ENCODE assay signal across 11 cellular contexts in the genomic region with DNA sequence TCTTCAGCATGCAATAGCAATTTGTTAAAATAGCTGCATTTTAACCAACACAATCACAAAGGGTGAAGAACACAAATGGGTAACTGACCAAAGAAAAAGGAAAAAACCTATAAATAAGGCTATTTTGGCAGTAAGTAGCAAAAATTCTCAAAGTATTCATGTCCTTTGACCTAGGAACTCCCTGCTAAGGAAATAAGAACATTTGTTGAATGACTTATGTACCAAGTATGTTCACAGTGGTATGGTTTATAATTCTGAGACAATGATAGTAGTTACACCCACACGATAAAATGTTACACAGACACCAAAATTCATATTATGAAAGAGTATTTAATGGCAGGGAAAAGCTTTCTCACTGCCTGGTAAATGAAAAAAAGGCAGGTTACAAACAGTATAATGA. TPM values are rescaled to one million over a fixed set of nuclear protein-coding genes. Genes with fewer than 3 reads are reported as not detected.
DNase-seq lines count a peak whose midpoint lies in the region; ATAC-seq, FAIRE-seq and TF ChIP-seq lines count a peak whose summit lies in the region.
"Had no signal": no experiment of that assay in that cellular context is flagged by ENCODE, and none has a peak within 500 bp of the region (broad histone marks: within the 10 kb centered on the region; RNA-seq: fewer than 3 reads in every experiment).

No MANE protein-coding gene starts in this region.

- H3K23me2 ChIP-seq in H1 (ENCODE audit: low read depth, low read length), result peaks cover 2% of the 10 kb centered on the region; the same call in 1 of the 2 replicates

- FAIRE-seq in H1 (lab: Jason Lieb, UNC), result no peak
- FAIRE-seq: A204.1 had no signal

- TF ChIP-seq POLR2A in Peyer's patch (IDR thresholded peaks at IDR 0.05) (no peak), H1 (IDR thresholded peaks at IDR 0.05; ENCODE audit: control extremely low read depth in 1 of 2, low read depth in 2 of 2, low read length in 2 of 2) (no peak)

- H3K9ac ChIP-seq in H1 (replicated peaks in 1 of 4; ENCODE audit: extremely low read depth in 1 of 4, low read depth in 3 of 4, low read length in 3 of 4), result no peak overlapping the region

- H3K27me3 Mint-ChIP-seq in activated CD4-positive, alpha-beta T cell treated with anti-CD3 and anti-CD28 coated beads for 36 hours, result no peaks in the 10 kb centered on the region

- peaks cover 30 to 92% of the 10 kb centered on the region in 2 experiments for H3K79me2 ChIP-seq in H1 (ENCODE audit: control insufficient read depth in 1 of 2, insufficient read depth in 2 of 2, low read length in 2 of 2)

- H3K27me3 ChIP-seq in Peyer's patch, result no peaks in the 10 kb centered on the region
- H3K27me3 ChIP-seq in H1 (replicated peaks in 1 of 4; ENCODE audit: control insufficient read depth in 3 of 4, extremely low read depth in 1 of 4, insufficient read depth in 3 of 4, low read length in 3 of 4), result no peaks in the 10 kb centered on the region

- H2BK5ac ChIP-seq in H1 (ENCODE audit: low read depth, low read length), result peak overlapping the region; percentile 80; the same call in 1 of the 2 replicates

- no peaks in the 10 kb centered on the region for H3K36me3 ChIP-seq in Peyer's patch
- no peaks in the 10 kb centered on the region for H3K36me3 ChIP-seq in H1 (ENCODE audit: control insufficient read depth in 2 of 4, insufficient read depth in 4 of 4, low read length in 3 of 4)
- H3K36me3 ChIP-seq: thoracic aorta had no signal

- H3K18ac ChIP-seq in H1 (ENCODE audit: extremely low read depth, low read length), result 0 out of 2 replicates have a peak overlapping the region, but pooled peaks have one; percentile 34

- POLR2A ChIA-PET in activated CD4-positive, alpha-beta T cell treated with anti-CD3 and anti-CD28 coated beads for 36 hours (lab: Charles Lee), result interaction anchor here (1.0 to 2.1 kb wide), 3 partner anchors 10 to 26 kb away, joined by 3 to 7 read pairs (median 5); no protein-coding TSS in a partner anchor
- POLR2A ChIA-PET in H1 (lab: Charles Lee; ENCODE audit: partially characterized antibody), result interaction anchor here (8.0 kb wide), 1 partner anchor 15 kb away, joined by 56 read pairs; a partner anchor contains a TSS

- peak overlapping the region; percentile 89 for H3K4me3 Mint-ChIP-seq in activated CD4-positive, alpha-beta T cell treated with anti-CD3 and anti-CD28 coated beads for 36 hours

- peaks cover 7 to 10% of the 10 kb centered on the region in 2 experiments for H4K20me1 ChIP-seq in H1 (replicated peaks in 1 of 2; ENCODE audit: control insufficient read depth in 1 of 2, insufficient read depth in 2 of 2, low read length in 2 of 2)

- ATAC-seq in activated CD4-positive, alpha-beta T cell treated with anti-CD3 and anti-CD28 coated beads for 36 hours, result no peak
- ATAC-seq in GM19455 (IDR thresholded peaks at IDR 0.05; ENCODE audit: unreplicated experiment) (no peak), GM21528 (IDR thresholded peaks at IDR 0.05; ENCODE audit: low FRiP score, unreplicated experiment) (no peak)

- H3K4me1 ChIP-seq in Peyer's patch (peaks cover 0 to 63% (median 45%) of the 10 kb centered on the region in 4 donors), H1 (replicated peaks in 1 of 4; ENCODE audit: control insufficient read depth in 3 of 4, insufficient read depth in 4 of 4, low read length in 3 of 4) (peaks cover 16 to 41% (median 30%) of the 10 kb centered on the region in 4 experiments)

- CTCF ChIA-PET in activated CD4-positive, alpha-beta T cell treated with anti-CD3 and anti-CD28 coated beads for 36 hours (lab: Charles Lee), result interaction anchor here (0.6 to 1.9 kb wide), 10 partner anchors 9 to 1705 kb away, joined by 3 to 10 read pairs (median 4); no protein-coding TSS in a partner anchor
- CTCF ChIA-PET in H1 (lab: Charles Lee; ENCODE audit: partially characterized antibody), result interaction anchor here (0.9 to 6.7 kb wide), 8 partner anchors 12 to 77 kb away, joined by 3 to 31 read pairs (median 6); a partner anchor contains a TSS

- intact Hi-C loops in activated CD4-positive, alpha-beta T cell treated with anti-CD3 and anti-CD28 coated beads for 36 hours (cut with DNase I, micrococcal nuclease), result no loop called here
- intact Hi-C loops in head of caudate nucleus (cut with DNase I), result no loop called here

- no peak overlapping the region for H2AK5ac ChIP-seq in H1 (ENCODE audit: low read depth, low read length)

- H3K27ac ChIP-seq in Peyer's patch, result peak overlapping the region; percentile 67 to 84 (median 74)
- no peak overlapping the region; the same call in 1 of the 2 replicates for H3K27ac ChIP-seq in H1 (ENCODE audit: low read depth, low read length)
- H3K27ac ChIP-seq: thoracic aorta had no signal

- no peaks in the 10 kb centered on the region for H3K9me3 Mint-ChIP-seq in activated CD4-positive, alpha-beta T cell treated with anti-CD3 and anti-CD28 coated beads for 36 hours (ENCODE audit: low read depth)

- H2AFZ ChIP-seq in H1 (ENCODE audit: low read length), result no peak overlapping the region

- no peak overlapping the region for H2BK120ac ChIP-seq in H1 (replicated peaks; ENCODE audit: low read depth, low read length)

- no peak overlapping the region for H3K14ac ChIP-seq in H1 (ENCODE audit: insufficient read length)

- H3K79me1 ChIP-seq in H1 (ENCODE audit: low read depth, low read length), result peaks cover 24% of the 10 kb centered on the region

- peak overlapping the region; percentile 39; the same call in 1 of the 2 replicates for H2BK12ac ChIP-seq in H1 (ENCODE audit: low read depth, low read length)

- no peak overlapping the region for H3K4ac ChIP-seq in H1 (replicated peaks; ENCODE audit: insufficient read length, low read depth, low read length)

- peak overlapping the region; percentile 96 for H3K27ac Mint-ChIP-seq in activated CD4-positive, alpha-beta T cell treated with anti-CD3 and anti-CD28 coated beads for 36 hours

- no peaks in the 10 kb centered on the region for H3K9me3 ChIP-seq in Peyer's patch
- H3K9me3 ChIP-seq in H1 (ENCODE audit: insufficient read depth in 2 of 2, low read depth in 1 of 2, low read length in 1 of 2), result no peaks in the 10 kb centered on the region
- H3K9me3 ChIP-seq: thoracic aorta had no signal

- H4K5ac ChIP-seq in H1 (ENCODE audit: insufficient read length, low read depth, low read length), result no peak overlapping the region

- H3K36me3 Mint-ChIP-seq in activated CD4-positive, alpha-beta T cell treated with anti-CD3 and anti-CD28 coated beads for 36 hours (ENCODE audit: low read depth), result peaks cover 20% of the 10 kb centered on the region

- no peak overlapping the region for H4K8ac ChIP-seq in H1 (ENCODE audit: extremely low read depth, insufficient read depth, low read length)

- H2BK20ac ChIP-seq in H1 (ENCODE audit: low read length), result peak overlapping the region; percentile 64; the same call in 1 of the 2 replicates

- H2BK15ac ChIP-seq in H1 (ENCODE audit: low read length), result no peak overlapping the region

- H3K4me2 ChIP-seq in H1 (ENCODE audit: insufficient read depth in 1 of 2, low read depth in 2 of 2, low read length in 2 of 2), result no peak overlapping the region

- TF ChIP-seq CTCF in Peyer's patch (IDR thresholded peaks at IDR 0.05) (no peak), H1 (IDR thresholded peaks at IDR 0.05; ENCODE audit: control extremely low read depth in 1 of 3, insufficient read depth in 1 of 3, low read depth in 1 of 3, low read length in 3 of 3) (no peak)

- H3K4me1 Mint-ChIP-seq in activated CD4-positive, alpha-beta T cell treated with anti-CD3 and anti-CD28 coated beads for 36 hours, result peaks cover 93% of the 10 kb centered on the region

- no peak for DNase-seq in activated CD4-positive, alpha-beta T cell treated with anti-CD3 and anti-CD28 coated beads for 36 hours
- no peak for DNase-seq in activated CD4-positive, alpha-beta T cell treated with anti-CD3 and anti-CD28 coated beads for 4 hours
- DNase-seq in Peyer's patch, result no peak
- no peak for DNase-seq in H1 (ENCODE audit: low read depth in 1 of 2, low spot score in 2 of 2)
- DNase-seq in pulmonary artery endothelial cell (ENCODE audit: low read depth, low spot score), result peak; percentile 51
- DNase-seq in head of caudate nucleus, result no peak
- DNase-seq: NCI-H1930 had no signal

- TF ChIP-seq EP300 in H1 (IDR thresholded peaks at IDR 0.05; ENCODE audit: borderline replicate concordance in 1 of 2, low read depth in 2 of 2, low read length in 2 of 2), result no peak

- no peak overlapping the region for H3K56ac ChIP-seq in H1 (replicated peaks; ENCODE audit: insufficient read length, low read depth, low read length)

- H3K4me3 ChIP-seq in Peyer's patch (peak overlapping the region in 3 of 4 donors; percentile 46 to 60 (median 48)), H1 (ENCODE audit: extremely low read depth in 1 of 4, insufficient read depth in 2 of 4, low read depth in 3 of 4, low read length in 4 of 4) (no peak overlapping the region)

- H3K23ac ChIP-seq in H1 (ENCODE audit: insufficient read length), result no peak overlapping the region

- no peak overlapping the region for H4K91ac ChIP-seq in H1 (replicated peaks; ENCODE audit: insufficient read length, low read length)

- 94% methylated on average over 1 of the region's 1 CpG; no CpG with 5 or more reads in 1 of the 2 experiments for WGBS in H1 (ENCODE audit: extremely low coverage in 1 of 2, insufficient coverage in 1 of 2, insufficient read length in 1 of 2, insufficient replicate concordance in 2 of 2, low coverage in 1 of 2, low lambda C conversion rate in 2 of 2, missing lambda C conversion rate in 1 of 2), 2 experiments

- TF ChIP-seq RAD21 in H1 (IDR thresholded peaks at IDR 0.05 in 1 of 2, conservative IDR thresholded peaks at IDR 0.05 in 1 of 2; ENCODE audit: low read depth in 2 of 2, low read length in 2 of 2), result no peak

TF ChIP-seq in H1, 55 proteins besides CTCF, POLR2A, EP300 and RAD21:
- no peak for TF ChIP-seq SAP30 (IDR thresholded peaks at IDR 0.05; ENCODE audit: insufficient read depth, insufficient replicate concordance, low read length)

RNA-seq across cellular contexts. Expression of a gene that starts 16.9 kb away (rescaled TPM):
- total RNA-seq in activated CD4-positive, alpha-beta T cell treated with anti-CD3 and anti-CD28 coated beads for 36 hours, result 10 to 100 TPM; 73.7 to 82.8 TPM
- total RNA-seq in Peyer's patch, result 100 to 1,000 TPM in 1 of 4 donors, 10 to 100 TPM in 3; 18.9 to 189 (median 77.2) TPM
- 55.4 and 57.7 TPM in 2 replicates for total RNA-seq in H1 (2021; fragmentation: NEBNext Ultra II Directional; extraction: Animal tissue kit (Norgen Biotek cat#: 25700))
- 10.3 and 19.5 TPM in 2 replicates for polyA plus RNA-seq in H1 (2011; rRNA removed)
- 17.7 TPM for polyA plus RNA-seq in H1 (2011; cell fraction: cytosol; rRNA removed)
- 46.9 TPM for polyA plus RNA-seq in H1 (2011; cell fraction: nucleus; rRNA removed)
- 23.7 to 30.8 TPM (median 27.7 TPM) in 4 replicates for polyA plus RNA-seq in H1 (2012, experiment 1 of 2)
- polyA plus RNA-seq in H1 (2012, experiment 2 of 2), result 10.5 TPM
- 23.3 TPM for polyA plus RNA-seq in H1 (2013, experiment 1 of 2)
- 22.6 TPM for polyA plus RNA-seq in H1 (2013, experiment 2 of 2)
- polyA minus RNA-seq in H1 (2011; rRNA and poly(A)+ RNA removed), result 41.4 and 42.2 TPM in 2 replicates
- 27.2 TPM for polyA minus RNA-seq in H1 (2011; cell fraction: cytosol; rRNA and poly(A)+ RNA removed)
- polyA minus RNA-seq in H1 (2011; cell fraction: nucleus; rRNA and poly(A)+ RNA removed), result 64.1 TPM
- total RNA-seq in pulmonary artery endothelial cell, result 21.2 and 30.5 TPM in 2 replicates

Comparison
In these comparisons a context has a peak if more than half of its experiments do, and no peak if none do; other contexts are left out.
1. H3K4me3 ChIP-seq: peak in Peyer's patch (3 of 4); none in H1 (0 of 4).